ENCODE assay signal across 8 cellular contexts in genomic region chr22:22810018-22810427, GRCh38.
DNase-seq lines count a peak whose midpoint lies in the region; ATAC-seq and TF ChIP-seq lines count a peak whose summit lies in the region.

No MANE protein-coding gene starts in this region.

- CTCF ChIA-PET in naive thymus-derived CD4-positive, alpha-beta T cell (lab: Charles Lee) = interaction anchor here (0.6 to 16.4 kb wide), 24 partner anchors 8 to 147 kb away, joined by 3 to 322 read pairs (median 8); partner anchors contain the start of gene IGLL5

- H3K27me3 ChIP-seq in colonic mucosa = no peaks in the 10 kb centered on the region
- H3K27me3 ChIP-seq in naive thymus-derived CD4-positive, alpha-beta T cell (ENCODE audit: control insufficient read depth in 2 of 2, insufficient read depth in 2 of 2, low read length in 2 of 2) = no peaks in the 10 kb centered on the region

- no peaks in the 10 kb centered on the region for H3K36me3 ChIP-seq in colonic mucosa
- H3K36me3 ChIP-seq in naive thymus-derived CD4-positive, alpha-beta T cell (ENCODE audit: control insufficient read depth in 2 of 3, insufficient read depth in 3 of 3, low read length in 3 of 3) = no peaks in the 10 kb centered on the region

- 70 to 80% methylated on average over 2 to 3 of the region's 5 CpGs for WGBS in lower leg skin, 2 donors

- no peaks in the 10 kb centered on the region for H3K9me3 ChIP-seq in colonic mucosa
- no peaks in the 10 kb centered on the region for H3K9me3 ChIP-seq in naive thymus-derived CD4-positive, alpha-beta T cell (ENCODE audit: control insufficient read depth in 2 of 3, low read length in 3 of 3)

- POLR2A ChIA-PET in naive thymus-derived CD4-positive, alpha-beta T cell (lab: Charles Lee) = interaction anchor here (0.8 to 2.7 kb wide), 9 partner anchors 10 to 74 kb away, joined by 3 to 17 read pairs (median 6); no protein-coding TSS in a partner anchor

- no peak for TF ChIP-seq POLR2A in lower leg skin (IDR thresholded peaks at IDR 0.05)

- H3K4me3 Mint-ChIP-seq in naive thymus-derived CD4-positive, alpha-beta T cell = peak overlapping the region in 1 of 10 donors; percentile 49

- no peak overlapping the region for H3K9ac ChIP-seq in colonic mucosa (ENCODE audit: low read depth in 2 of 2, low read length in 2 of 2)

- H3K27me3 Mint-ChIP-seq in naive thymus-derived CD4-positive, alpha-beta T cell = peaks cover 0 to 35% (median 0%) of the 10 kb centered on the region in 5 donors

- no peaks in the 10 kb centered on the region for H3K36me3 Mint-ChIP-seq in naive thymus-derived CD4-positive, alpha-beta T cell

- no peaks in the 10 kb centered on the region for H3K9me3 Mint-ChIP-seq in naive thymus-derived CD4-positive, alpha-beta T cell

- peak; percentile 60 to 85 for ATAC-seq in activated CD4-positive, CD25-positive, alpha-beta regulatory T cell treated with anti-CD3 and anti-CD28 coated beads, Interleukin-2, amount 50 U/mL, for 24 hours
- peak; percentile 80 for ATAC-seq in naive thymus-derived CD4-positive, alpha-beta T cell
- no peak for ATAC-seq in GM21515 (IDR thresholded peaks at IDR 0.05; ENCODE audit: unreplicated experiment)

- H3K4me3 ChIP-seq in colonic mucosa (no peak overlapping the region), lower leg skin (ENCODE audit: low read depth, poor library complexity, severe bottlenecking) (no peak overlapping the region)
- H3K4me3 ChIP-seq in naive thymus-derived CD4-positive, alpha-beta T cell (ENCODE audit: low read length) = no peak overlapping the region

- H3K4me1 Mint-ChIP-seq in naive thymus-derived CD4-positive, alpha-beta T cell = peaks cover 15 to 55% (median 48%) of the 10 kb centered on the region in 7 donors

- H3K27ac Mint-ChIP-seq in naive thymus-derived CD4-positive, alpha-beta T cell = peak overlapping the region in 5 of 9 donors; percentile 51 to 73 (median 69)

- TF ChIP-seq CTCF in colonic mucosa (IDR thresholded peaks at IDR 0.05) = peak; percentile 84
- no peak for TF ChIP-seq CTCF in lower leg skin (IDR thresholded peaks at IDR 0.05)

- no peak overlapping the region for H3K27ac ChIP-seq in colonic mucosa
- no peak overlapping the region for H3K27ac ChIP-seq in naive thymus-derived CD4-positive, alpha-beta T cell (ENCODE audit: low read depth, low read length)
- no peak overlapping the region for H3K27ac ChIP-seq in substantia nigra (ENCODE audit: low read depth, low read length, poor library complexity, severe bottlenecking)

- DNase-seq in 8988T (peak; percentile 34), HCEC 1CT (peak; percentile 6), colonic mucosa (no peak), substantia nigra (lab: John Stamatoyannopoulos, UW) (peak in 28 of 49 donors; percentile 2 to 54 (median 26)), lower leg skin (ENCODE audit: low spot score in 2 of 2) (no peak)
- peak; percentile 44 to 89 (median 67) for DNase-seq in naive thymus-derived CD4-positive, alpha-beta T cell

- no peaks in the 10 kb centered on the region for H3K4me1 ChIP-seq in colonic mucosa
- H3K4me1 ChIP-seq in naive thymus-derived CD4-positive, alpha-beta T cell (ENCODE audit: control insufficient read depth in 2 of 2, insufficient read depth in 2 of 2, low read length in 2 of 2) = peaks cover 8 to 34% of the 10 kb centered on the region in 2 donors

- intact Hi-C loops in colonic mucosa (cut with DNase I) = loop anchor here (5.0 kb wide), 1 partner anchor 72 kb away; no protein-coding TSS in a partner anchor
- intact Hi-C loops in naive thymus-derived CD4-positive, alpha-beta T cell (cut with micrococcal nuclease) = loop anchor here (1.0 to 2.0 kb wide), 8 partner anchors 8 to 132 kb away; no protein-coding TSS in a partner anchor
- intact Hi-C loops in lower leg skin (cut with DNase I; ENCODE audit: low total_unique reads) = no loop called here

Comparison
In these comparisons a context has a peak if more than half of its experiments do, and no peak if none do; other contexts are left out.
1. DNase-seq: peak in 8988T (single experiment), HCEC 1CT (single experiment), naive thymus-derived CD4-positive, alpha-beta T cell (9 of 9) and substantia nigra (28 of 49); none in colonic mucosa (single experiment) and lower leg skin (0 of 2).